Comparison of ENCODE assay signal across 9 cellular contexts in the genomic region with DNA sequence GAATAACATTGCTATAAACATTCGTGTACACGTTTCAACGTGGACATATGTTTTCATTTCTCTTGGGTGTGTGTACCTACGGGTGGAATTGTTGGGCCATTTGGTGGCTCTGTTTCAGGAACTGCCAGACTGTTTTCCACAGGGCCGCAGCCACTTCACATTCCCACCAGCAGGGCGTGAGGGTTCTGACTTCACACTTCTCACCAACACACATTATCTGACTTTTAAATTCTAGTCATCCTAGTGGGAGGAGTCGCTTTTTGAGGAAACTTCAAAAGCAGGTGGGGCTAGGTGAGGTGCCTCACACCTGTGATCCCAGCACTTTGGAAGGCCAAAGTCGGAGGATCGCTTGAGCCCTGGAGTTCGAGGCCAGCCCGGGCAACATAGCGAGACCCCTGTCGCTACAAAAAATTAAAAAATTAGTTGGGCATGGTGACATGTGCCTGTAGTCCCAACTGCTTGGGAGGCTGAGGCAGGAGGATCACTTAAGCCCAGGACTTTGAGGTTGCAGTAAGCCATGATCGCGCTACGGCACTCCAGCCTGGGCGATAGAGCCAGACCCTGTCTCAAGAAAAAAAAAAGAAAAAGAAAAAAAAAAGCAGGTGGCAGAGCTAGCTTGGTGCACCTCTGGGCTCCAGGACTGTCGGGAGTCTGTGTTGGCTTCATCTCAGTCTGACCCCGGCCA. TPM values are rescaled to one million over a fixed set of nuclear protein-coding genes. Genes with fewer than 3 reads are reported as not detected.
A peak's percentile ranks its signal among the peaks of the same experiment; 100 is the strongest.
DNase-seq lines count a peak whose midpoint lies in the region; TF ChIP-seq lines count a peak whose summit lies in the region.
"Had no signal": no experiment of that assay in that cellular context is flagged by ENCODE, and none has a peak within 500 bp of the region (broad histone marks: within the 10 kb centered on the region; RNA-seq: fewer than 3 reads in every experiment).

No MANE protein-coding gene starts in this region.

- peak overlapping the region; percentile 70 to 94 (median 83) for H3K4me2 ChIP-seq in BLaER1 treated with 17β-estradiol and CSF1 and Interleukin-3, amounts not matched to agents 10 nM and 100 nM

- peaks cover 14 to 39% (median 22%) of the 10 kb centered on the region in 11 experiments; a peak in 20 of 22 replicates for H3K27me3 ChIP-seq in BLaER1 treated with 17β-estradiol and CSF1 and Interleukin-3, amounts not matched to agents 10 nM and 100 nM
- no peaks in the 10 kb centered on the region for H3K27me3 ChIP-seq in ovary

- peaks cover 20 to 52% (median 47%) of the 10 kb centered on the region in 10 experiments for H3K4me1 ChIP-seq in BLaER1 treated with 17β-estradiol and CSF1 and Interleukin-3, amounts not matched to agents 10 nM and 100 nM
- H3K4me1 ChIP-seq in ovary (ENCODE audit: insufficient read depth), result no peaks in the 10 kb centered on the region

- TF ChIP-seq POLR2A in ovary (IDR thresholded peaks at IDR 0.05), result no peak

- TF ChIP-seq CTCF in ovary (IDR thresholded peaks at IDR 0.05), result no peak

- H3K27ac ChIP-seq in BLaER1 treated with 17β-estradiol and CSF1 and Interleukin-3, amounts not matched to agents 10 nM and 100 nM, result peak overlapping the region in 6 of 11 experiments; percentile 23 to 54 (median 38); a peak in 11 of 22 replicates
- H3K27ac ChIP-seq in ovary, result no peak overlapping the region

- H3K9ac ChIP-seq in BLaER1 treated with 17β-estradiol and CSF1 and Interleukin-3, amounts not matched to agents 10 nM and 100 nM, result peak overlapping the region in 3 of 11 experiments; percentile 0 to 37 (median 3); a peak in 2 of 22 replicates

- DNase-seq in HPDE6-E6E7 (ENCODE audit: extremely low spot score) (peak; percentile 40), amniotic epithelial cell (ENCODE audit: low read depth) (peak; percentile 21), left kidney (ENCODE audit: low read depth, low spot score) (peak; percentile 66), NCI-H2029 treated with DMSO at 0.1 percent for 48 hours (lab: John Stamatoyannopoulos, UW) (no peak), ovary (no peak), germinal center (ENCODE audit: low spot score) (no peak)
- no peak for DNase-seq in stimulated activated CD4-positive, alpha-beta T cell treated with anti-CD3 and anti-CD28 coated beads, Interleukin-15, amount 100 ng/mL, for 24 hours

- intact Hi-C loops in ovary (cut with DNase I), result no loop called here

- H4K20me1 ChIP-seq in BLaER1 treated with 17β-estradiol and CSF1 and Interleukin-3, amounts not matched to agents 10 nM and 100 nM, result peaks cover 0 to 36% (median 15%) of the 10 kb centered on the region in 11 experiments; a peak in 14 of 22 replicates

- no peaks in the 10 kb centered on the region for H3K9me3 ChIP-seq in BLaER1 treated with 17β-estradiol and CSF1 and Interleukin-3, amounts not matched to agents 10 nM and 100 nM (replicated peaks in 1 of 11)
- no peaks in the 10 kb centered on the region for H3K9me3 ChIP-seq in ovary

- H3K4me3 ChIP-seq in BLaER1 treated with 17β-estradiol and CSF1 and Interleukin-3, amounts not matched to agents 10 nM and 100 nM, result peak overlapping the region in 1 of 10 experiments; percentile 23; a peak in 1 of 20 replicates
- H3K4me3 ChIP-seq in ovary, result no peak overlapping the region

- H3K36me3 ChIP-seq in BLaER1 treated with 17β-estradiol and CSF1 and Interleukin-3, amounts not matched to agents 10 nM and 100 nM, result no peaks in the 10 kb centered on the region
- no peaks in the 10 kb centered on the region for H3K36me3 ChIP-seq in ovary

- WGBS in ovary, 3 donors, result 59 to 66% (median 61%) methylated on average over 19 of the region's 19 CpGs

- no peak for TF ChIP-seq EP300 in ovary (IDR thresholded peaks at IDR 0.05)

RNA-seq across cellular contexts. Expression of a gene that starts 28.5 kb away (rescaled TPM):
- 10 to 100 TPM in 5 of 7 donors, 1 to 10 TPM in 2; 7.5 to 19.3 (median 14.9) TPM for total RNA-seq in ovary
- 10 to 100 TPM; 14.5 to 28.5 TPM for polyA plus RNA-seq in ovary

RNA-seq across cellular contexts. Expression of a gene that starts 45.3 kb away (rescaled TPM):
- total RNA-seq in ovary, result not detected
- polyA plus RNA-seq in ovary, result under 1 TPM in 1 of 2 donors, not detected in 1; 0.61 TPM
- total RNA-seq: temporal lobe had no signal

RNA-seq across cellular contexts. Expression of a gene that starts 45.5 kb away (rescaled TPM):
- total RNA-seq in ovary, result not detected
- under 1 TPM in 1 of 2 donors, not detected in 1; 0.13 TPM for polyA plus RNA-seq in ovary

Comparison
In these comparisons a context has a peak if more than half of its experiments do, and no peak if none do; other contexts are left out.
1. H3K27ac ChIP-seq: peak in BLaER1 treated with 17β-estradiol and CSF1 and Interleukin-3, amounts not matched to agents 10 nM and 100 nM (6 of 11); none in ovary (0 of 2).
2. DNase-seq: peak in HPDE6-E6E7 (single experiment), amniotic epithelial cell (single experiment) and left kidney (single experiment); none in NCI-H2029 treated with DMSO at 0.1 percent for 48 hours (single experiment), ovary (0 of 5), germinal center (single experiment) and stimulated activated CD4-positive, alpha-beta T cell treated with anti-CD3 and anti-CD28 coated beads, Interleukin-15, amount 100 ng/mL, for 24 hours (single experiment).